In genomic region chr2:112482309-112483046, GRCh38 we compare ENCODE assay signal across 8 cellular contexts. TPM values are rescaled to one million over a fixed set of nuclear protein-coding genes. Genes with fewer than 3 reads are reported as not detected.
A peak's percentile ranks its signal among the peaks of the same experiment; 100 is the strongest.
DNase-seq lines count a peak whose midpoint lies in the region; ATAC-seq, FAIRE-seq and TF ChIP-seq lines count a peak whose summit lies in the region.

No MANE protein-coding gene starts in this region.

- H3K36me3 ChIP-seq in HepG2 (replicated peaks in 1 of 2; ENCODE audit: control insufficient read depth in 1 of 2, insufficient read depth in 2 of 2, low read length in 2 of 2), result peaks cover 0 to 10% of the 10 kb centered on the region in 2 experiments; a peak in 1 of 5 replicates

- peak overlapping the region; percentile 32 for H2AFZ ChIP-seq in HepG2 (ENCODE audit: low read length)

- H3K4me3 ChIP-seq in HepG2 (replicated peaks in 1 of 3; ENCODE audit: insufficient read depth in 1 of 3, low read depth in 2 of 3, low read length in 3 of 3), result peak overlapping the region; percentile 97 to 99 (median 98)

- TF ChIP-seq POLR2A in HepG2 (IDR thresholded peaks at IDR 0.05; ENCODE audit: insufficient read depth in 1 of 2, low read depth in 2 of 2, low read length in 2 of 2), result no peak

- under 1% methylated on average over 63 of the region's 77 CpGs for WGBS in HepG2 (ENCODE audit: low lambda C conversion rate)

- no peak for FAIRE-seq in HepG2 (lab: Jason Lieb, UNC)

- no peaks in the 10 kb centered on the region for H3K9me3 ChIP-seq in HepG2 (ENCODE audit: low read length)

- H3K27ac ChIP-seq in HepG2 (ENCODE audit: extremely low read length, insufficient read depth, low read length), result peak overlapping the region; percentile 80

- in situ Hi-C loops in Caki2 (cut with HindIII; ENCODE audit: low pct_unique_long_range_greater_than_20kb, low sequenced_read_pairs) (no loop called here), HepG2 (cut with HindIII; ENCODE audit: extremely low pct_ligation_motif_present, low pct_unique_long_range_greater_than_20kb) (loop anchor here (5.0 kb wide), 1 partner anchor 100 kb away; the partner anchor contains the start of gene CHCHD5)

- peak overlapping the region; percentile 80 for H3K9ac ChIP-seq in HepG2 (ENCODE audit: insufficient read depth, low read depth, low read length)

- DNase-seq in Caki2 (ENCODE audit: low read depth), result peak; percentile 65
- peak; percentile 55 for DNase-seq in LHCN-M2 (ENCODE audit: low read depth)
- peak; percentile 37 to 40 for DNase-seq in activated CD4-positive, alpha-beta T cell treated with anti-CD3 and anti-CD28 coated beads for 4 hours
- DNase-seq in dedifferentiated amniotic fluid mesenchymal stem cell (ENCODE audit: extremely low spot score), result peak; percentile 27
- DNase-seq in HepG2 (ENCODE audit: low spot score), result peak; percentile 25
- DNase-seq in stimulated activated CD4-positive, alpha-beta T cell treated with anti-CD3 and anti-CD28 coated beads, TNF-alpha, amount 100 ng/mL, for 24 hours (ENCODE audit: low read depth in 3 of 3), result peak in 2 of 3 experiments; percentile 3 to 47
- DNase-seq in central memory CD4-positive, alpha-beta T cell, result no peak

- H3K27me3 ChIP-seq in HepG2 (ENCODE audit: control insufficient read depth in 1 of 2, insufficient read depth in 2 of 2, low read length in 2 of 2), result no peaks in the 10 kb centered on the region; a peak in 1 of 5 replicates

- peak; percentile 8 for ATAC-seq in GM21447 (IDR thresholded peaks at IDR 0.05; ENCODE audit: unreplicated experiment)
- peak; percentile 24 for ATAC-seq in HepG2

- peaks cover 24% of the 10 kb centered on the region for H3K4me1 ChIP-seq in HepG2 (ENCODE audit: insufficient read depth, low read length)

- BruUV-seq in HepG2 (replicated peaks; lab: Mats Ljungman, UMichigan), result TSS peak; percentile 92

- POLR2A ChIA-PET in HepG2 (lab: Yijun Ruan, JAX), result interaction anchor here (0.9 to 2.0 kb wide), 6 partner anchors 8 to 428 kb away, joined by 3 to 7 read pairs (median 3); partner anchors contain the start of genes TMEM87B and ZC3H8

- no peak for TF ChIP-seq CTCF in HepG2 (CRISPR knock-in tag; IDR thresholded peaks at IDR 0.05)

- H3K79me2 ChIP-seq in HepG2 (ENCODE audit: insufficient read depth, low read length), result peaks cover 23% of the 10 kb centered on the region

- 0 out of 2 replicates have a peak, but pooled peaks have one; percentile 5 for TF ChIP-seq RAD21 in HepG2 (CRISPR knock-in tag; IDR thresholded peaks at IDR 0.05)

- no peaks in the 10 kb centered on the region for H4K20me1 ChIP-seq in HepG2 (ENCODE audit: insufficient read depth, low read length)

- TF ChIP-seq EP300 in HepG2 (IDR thresholded peaks at IDR 0.05; ENCODE audit: low read depth in 2 of 2, low read length in 2 of 2), result no peak
- no peak for TF ChIP-seq EP300 in HepG2 (CRISPR knock-in tag; IDR thresholded peaks at IDR 0.05; ENCODE audit: borderline replicate concordance)

- peak overlapping the region; percentile 76 for H3K4me2 ChIP-seq in HepG2 (ENCODE audit: low read depth, low read length)

- CTCF ChIA-PET in HepG2 (lab: Yijun Ruan, JAX; ENCODE audit: low intra/inter-chr PET ratio, low total read pairs), result interaction anchor here (1.3 kb wide), 1 partner anchor 102 kb away, joined by 3 read pairs; the partner anchor contains the start of gene CHCHD5

- intact Hi-C loops in HepG2 (cut with micrococcal nuclease; ENCODE audit: unreplicated experiment), result loop anchor here (5.0 kb wide), 1 partner anchor 245 kb away; no protein-coding TSS in a partner anchor

RNA-seq across cellular contexts. Expression of gene TTL, which starts 0.5 kb away (rescaled TPM):
- 14.3 and 26.9 TPM in 2 replicates for total RNA-seq in Caki2 (2014; rRNA removed; shearing (Covaris generic); ENCODE audit: low replicate concordance)
- total RNA-seq in LHCN-M2 (2014; rRNA removed), result 53.9 and 57.6 TPM in 2 replicates
- 22.4 TPM for polyA plus RNA-seq in LHCN-M2 (2012)
- total RNA-seq in HepG2 (2016; rRNA removed; fragmentation: Illumina TruSeq; extraction: Trizol), result 59.8 and 69.8 TPM in 2 replicates
- 18.0 and 19.1 TPM in 2 replicates for total RNA-seq in HepG2 (2016; cell fraction: cytosol; rRNA removed; fragmentation: Illumina TruSeq; extraction: Trizol; ENCODE audit: low read depth)
- 56.6 and 58.1 TPM in 2 replicates for total RNA-seq in HepG2 (2016; cell fraction: insoluble cytoplasmic fraction; rRNA removed; fragmentation: Illumina TruSeq; extraction: Trizol)
- 88.3 and 99.8 TPM in 2 replicates for total RNA-seq in HepG2 (2016; cell fraction: membrane; rRNA removed; fragmentation: Illumina TruSeq; extraction: Trizol)
- 39.3 and 44.8 TPM in 2 replicates for total RNA-seq in HepG2 (2016; cell fraction: nucleus; rRNA removed; fragmentation: Illumina TruSeq; extraction: Trizol)
- 19.0 TPM in 2 replicates for polyA plus RNA-seq in HepG2 (2011; rRNA removed)
- 10.0 and 16.3 TPM in 2 replicates for polyA plus RNA-seq in HepG2 (2011; cell fraction: cytosol; rRNA removed)
- polyA plus RNA-seq in HepG2 (2011; cell fraction: nucleus; rRNA removed), result 12.2 and 20.3 TPM in 2 replicates
- 22.9 and 32.3 TPM in 2 replicates for polyA plus RNA-seq in HepG2 (2012)
- 15.2 and 16.6 TPM in 2 replicates for polyA plus RNA-seq in HepG2 (2016; cell fraction: cytosol; fragmentation: Illumina TruSeq; extraction: Trizol; ENCODE audit: low read depth)
- 44.9 and 53.9 TPM in 2 replicates for polyA plus RNA-seq in HepG2 (2016; cell fraction: insoluble cytoplasmic fraction; fragmentation: Illumina TruSeq; extraction: Trizol; ENCODE audit: low read depth)
- 50.2 and 56.8 TPM in 2 replicates for polyA plus RNA-seq in HepG2 (2016; cell fraction: membrane; fragmentation: Illumina TruSeq; extraction: Trizol; ENCODE audit: low read depth)
- polyA plus RNA-seq in HepG2 (2016; cell fraction: nucleus; fragmentation: Illumina TruSeq; extraction: Trizol; ENCODE audit: insufficient read depth, low read depth), result 53.2 and 54.6 TPM in 2 replicates
- polyA minus RNA-seq in HepG2 (2011; rRNA and poly(A)+ RNA removed; ENCODE audit: low replicate concordance), result 44.4 and 48.9 TPM in 2 replicates
- polyA minus RNA-seq in HepG2 (2011; cell fraction: cytosol; rRNA and poly(A)+ RNA removed), result 28.8 and 32.0 TPM in 2 replicates
- polyA minus RNA-seq in HepG2 (2011; cell fraction: nucleus; rRNA and poly(A)+ RNA removed), result 20.2 and 23.9 TPM in 2 replicates

RNA-seq across cellular contexts. Expression of gene RGPD8, which starts 49.0 kb away (rescaled TPM):
- total RNA-seq in Caki2 (2014; rRNA removed; shearing (Covaris generic); ENCODE audit: low replicate concordance), result 0.81 and 13.0 TPM in 2 replicates
- total RNA-seq in LHCN-M2 (2014; rRNA removed), result 4.1 and 4.2 TPM in 2 replicates
- polyA plus RNA-seq in LHCN-M2 (2012), result 0.66 TPM
- 12.8 and 18.7 TPM in 2 replicates for total RNA-seq in HepG2 (2016; rRNA removed; fragmentation: Illumina TruSeq; extraction: Trizol)
- total RNA-seq in HepG2 (2016; cell fraction: cytosol; rRNA removed; fragmentation: Illumina TruSeq; extraction: Trizol; ENCODE audit: low read depth), result 4.7 and 7.0 TPM in 2 replicates
- total RNA-seq in HepG2 (2016; cell fraction: insoluble cytoplasmic fraction; rRNA removed; fragmentation: Illumina TruSeq; extraction: Trizol), result 12.9 and 15.1 TPM in 2 replicates
- total RNA-seq in HepG2 (2016; cell fraction: membrane; rRNA removed; fragmentation: Illumina TruSeq; extraction: Trizol), result 2.1 and 3.0 TPM in 2 replicates
- total RNA-seq in HepG2 (2016; cell fraction: nucleus; rRNA removed; fragmentation: Illumina TruSeq; extraction: Trizol), result 25.1 and 25.7 TPM in 2 replicates
- polyA plus RNA-seq in HepG2 (2011; rRNA removed), result 2.3 and 3.1 TPM in 2 replicates
- 0.70 and 1.1 TPM in 2 replicates for polyA plus RNA-seq in HepG2 (2011; cell fraction: cytosol; rRNA removed)
- 3.6 and 6.3 TPM in 2 replicates for polyA plus RNA-seq in HepG2 (2011; cell fraction: nucleus; rRNA removed)
- 4.0 and 4.1 TPM in 2 replicates for polyA plus RNA-seq in HepG2 (2012)
- polyA plus RNA-seq in HepG2 (2016; cell fraction: cytosol; fragmentation: Illumina TruSeq; extraction: Trizol; ENCODE audit: low read depth), result 0.03 TPM in 1 of 2 replicates, not detected in the other
- 3.0 and 3.1 TPM in 2 replicates for polyA plus RNA-seq in HepG2 (2016; cell fraction: insoluble cytoplasmic fraction; fragmentation: Illumina TruSeq; extraction: Trizol; ENCODE audit: low read depth)
- 0.09 and 0.14 TPM in 2 replicates for polyA plus RNA-seq in HepG2 (2016; cell fraction: membrane; fragmentation: Illumina TruSeq; extraction: Trizol; ENCODE audit: low read depth)
- polyA plus RNA-seq in HepG2 (2016; cell fraction: nucleus; fragmentation: Illumina TruSeq; extraction: Trizol; ENCODE audit: insufficient read depth, low read depth), result 12.3 and 16.4 TPM in 2 replicates
- 3.4 and 3.6 TPM in 2 replicates for polyA minus RNA-seq in HepG2 (2011; rRNA and poly(A)+ RNA removed; ENCODE audit: low replicate concordance)
- polyA minus RNA-seq in HepG2 (2011; cell fraction: cytosol; rRNA and poly(A)+ RNA removed), result 5.5 and 5.9 TPM in 2 replicates
- 55.9 and 56.6 TPM in 2 replicates for polyA minus RNA-seq in HepG2 (2011; cell fraction: nucleus; rRNA and poly(A)+ RNA removed)

RNA-seq across cellular contexts. Expression of gene POLR1B, which starts 59.8 kb away (rescaled TPM):
- total RNA-seq in Caki2 (2014; rRNA removed; shearing (Covaris generic); ENCODE audit: low replicate concordance), result 19.3 and 20.9 TPM in 2 replicates
- 14.6 and 14.8 TPM in 2 replicates for total RNA-seq in LHCN-M2 (2014; rRNA removed)
- polyA plus RNA-seq in LHCN-M2 (2012), result 5.6 TPM
- 46.0 and 70.8 TPM in 2 replicates for total RNA-seq in HepG2 (2016; rRNA removed; fragmentation: Illumina TruSeq; extraction: Trizol)
- 9.3 and 11.0 TPM in 2 replicates for total RNA-seq in HepG2 (2016; cell fraction: cytosol; rRNA removed; fragmentation: Illumina TruSeq; extraction: Trizol; ENCODE audit: low read depth)
- 47.1 and 70.7 TPM in 2 replicates for total RNA-seq in HepG2 (2016; cell fraction: insoluble cytoplasmic fraction; rRNA removed; fragmentation: Illumina TruSeq; extraction: Trizol)
- 14.7 and 18.4 TPM in 2 replicates for total RNA-seq in HepG2 (2016; cell fraction: membrane; rRNA removed; fragmentation: Illumina TruSeq; extraction: Trizol)
- total RNA-seq in HepG2 (2016; cell fraction: nucleus; rRNA removed; fragmentation: Illumina TruSeq; extraction: Trizol), result 35.3 and 39.0 TPM in 2 replicates
- polyA plus RNA-seq in HepG2 (2011; rRNA removed), result 17.5 and 18.3 TPM in 2 replicates
- polyA plus RNA-seq in HepG2 (2011; cell fraction: cytosol; rRNA removed), result 12.4 and 17.4 TPM in 2 replicates
- 13.5 and 17.5 TPM in 2 replicates for polyA plus RNA-seq in HepG2 (2011; cell fraction: nucleus; rRNA removed)
- 25.1 and 28.2 TPM in 2 replicates for polyA plus RNA-seq in HepG2 (2012)
- polyA plus RNA-seq in HepG2 (2016; cell fraction: cytosol; fragmentation: Illumina TruSeq; extraction: Trizol; ENCODE audit: low read depth), result 1.7 and 1.8 TPM in 2 replicates
- polyA plus RNA-seq in HepG2 (2016; cell fraction: insoluble cytoplasmic fraction; fragmentation: Illumina TruSeq; extraction: Trizol; ENCODE audit: low read depth), result 48.7 and 51.1 TPM in 2 replicates
- polyA plus RNA-seq in HepG2 (2016; cell fraction: membrane; fragmentation: Illumina TruSeq; extraction: Trizol; ENCODE audit: low read depth), result 4.7 and 5.1 TPM in 2 replicates
- 35.3 and 39.0 TPM in 2 replicates for polyA plus RNA-seq in HepG2 (2016; cell fraction: nucleus; fragmentation: Illumina TruSeq; extraction: Trizol; ENCODE audit: insufficient read depth, low read depth)
- polyA minus RNA-seq in HepG2 (2011; rRNA and poly(A)+ RNA removed; ENCODE audit: low replicate concordance), result 113 and 135 TPM in 2 replicates
- polyA minus RNA-seq in HepG2 (2011; cell fraction: cytosol; rRNA and poly(A)+ RNA removed), result 42.2 and 61.3 TPM in 2 replicates
- 46.6 and 64.0 TPM in 2 replicates for polyA minus RNA-seq in HepG2 (2011; cell fraction: nucleus; rRNA and poly(A)+ RNA removed)
